ENCODE assay signal across 1 cellular context in genomic region chr7:30478349-30479228, GRCh38.
A peak's percentile ranks its signal among the peaks of the same experiment; 100 is the strongest.
TF ChIP-seq lines count a peak whose summit lies in the region.

Gene NOD1 (minus strand): TSS chr7:30478784. CDS start chr7:30456921, 21,863 bp downstream.

TF ChIP-seq in K562, 482 proteins besides CTCF, POLR2A, EP300 and RAD21 (continued from another document and continues in another):
- peak; percentile 66; the same call in 1 of the 2 replicates for TF ChIP-seq MGA (IDR thresholded peaks at IDR 0.05)
- TF ChIP-seq, protein P1, sequence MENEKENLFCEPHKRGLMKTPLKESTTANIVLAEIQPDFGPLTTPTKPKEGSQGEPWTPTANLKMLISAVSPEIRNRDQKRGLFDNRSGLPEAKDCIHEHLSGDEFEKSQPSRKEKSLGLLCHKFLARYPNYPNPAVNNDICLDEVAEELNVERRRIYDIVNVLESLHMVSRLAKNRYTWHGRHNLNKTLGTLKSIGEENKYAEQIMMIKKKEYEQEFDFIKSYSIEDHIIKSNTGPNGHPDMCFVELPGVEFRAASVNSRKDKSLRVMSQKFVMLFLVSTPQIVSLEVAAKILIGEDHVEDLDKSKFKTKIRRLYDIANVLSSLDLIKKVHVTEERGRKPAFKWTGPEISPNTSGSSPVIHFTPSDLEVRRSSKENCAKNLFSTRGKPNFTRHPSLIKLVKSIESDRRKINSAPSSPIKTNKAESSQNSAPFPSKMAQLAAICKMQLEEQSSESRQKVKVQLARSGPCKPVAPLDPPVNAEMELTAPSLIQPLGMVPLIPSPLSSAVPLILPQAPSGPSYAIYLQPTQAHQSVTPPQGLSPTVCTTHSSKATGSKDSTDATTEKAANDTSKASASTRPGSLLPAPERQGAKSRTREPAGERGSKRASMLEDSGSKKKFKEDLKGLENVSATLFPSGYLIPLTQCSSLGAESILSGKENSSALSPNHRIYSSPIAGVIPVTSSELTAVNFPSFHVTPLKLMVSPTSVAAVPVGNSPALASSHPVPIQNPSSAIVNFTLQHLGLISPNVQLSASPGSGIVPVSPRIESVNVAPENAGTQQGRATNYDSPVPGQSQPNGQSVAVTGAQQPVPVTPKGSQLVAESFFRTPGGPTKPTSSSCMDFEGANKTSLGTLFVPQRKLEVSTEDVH (IDR thresholded peaks at IDR 0.05; ENCODE audit: low read depth, partially characterized antibody): no peak
- TF ChIP-seq NR2C1 (IDR thresholded peaks at IDR 0.05): no peak
- no peak for TF ChIP-seq NR2C1 (tag; IDR thresholded peaks at IDR 0.05)
- TF ChIP-seq RBM17 (IDR thresholded peaks at IDR 0.05; ENCODE audit: borderline replicate concordance, low read depth, low read length): no peak
- no peak for TF ChIP-seq TCF7L2 (IDR thresholded peaks at IDR 0.05; ENCODE audit: low read depth, low read length)
- TF ChIP-seq POLR2AphosphoS5 (IDR thresholded peaks at IDR 0.05; ENCODE audit: control insufficient read depth, insufficient read depth, low read depth, low read length): peak; percentile 48
- TF ChIP-seq ETS1 (conservative IDR thresholded peaks at IDR 0.05; ENCODE audit: control insufficient read depth, low read depth, low read length): peak; percentile 71
- TF ChIP-seq, protein P2, sequence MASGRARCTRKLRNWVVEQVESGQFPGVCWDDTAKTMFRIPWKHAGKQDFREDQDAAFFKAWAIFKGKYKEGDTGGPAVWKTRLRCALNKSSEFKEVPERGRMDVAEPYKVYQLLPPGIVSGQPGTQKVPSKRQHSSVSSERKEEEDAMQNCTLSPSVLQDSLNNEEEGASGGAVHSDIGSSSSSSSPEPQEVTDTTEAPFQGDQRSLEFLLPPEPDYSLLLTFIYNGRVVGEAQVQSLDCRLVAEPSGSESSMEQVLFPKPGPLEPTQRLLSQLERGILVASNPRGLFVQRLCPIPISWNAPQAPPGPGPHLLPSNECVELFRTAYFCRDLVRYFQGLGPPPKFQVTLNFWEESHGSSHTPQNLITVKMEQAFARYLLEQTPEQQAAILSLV (tag; IDR thresholded peaks at IDR 0.05): no peak
- TF ChIP-seq ATF1 (CRISPR knock-in tag; IDR thresholded peaks at IDR 0.05): no peak
- peak; percentile 43 for TF ChIP-seq ATF1 (tag; IDR thresholded peaks at IDR 0.05)
- no peak for TF ChIP-seq PURB (CRISPR knock-in tag; IDR thresholded peaks at IDR 0.05; ENCODE audit: low read depth)
- TF ChIP-seq RBM14 (IDR thresholded peaks at IDR 0.05; ENCODE audit: borderline replicate concordance, insufficient read depth, low read depth, low read length): no peak
- peak; percentile 73 for TF ChIP-seq BCOR (IDR thresholded peaks at IDR 0.05)
- TF ChIP-seq GABPA (tag; conservative IDR thresholded peaks at IDR 0.05; ENCODE audit: low read depth): peak; percentile 60
- 0 out of 2 replicates have a peak, but pooled peaks have one; percentile 48 for TF ChIP-seq LCOR (CRISPR knock-in tag; IDR thresholded peaks at IDR 0.05)
- 0 out of 2 replicates have a peak, but pooled peaks have one; percentile 36 for TF ChIP-seq KLF13 (tag; IDR thresholded peaks at IDR 0.05; ENCODE audit: borderline replicate concordance, low read depth)
- no peak for TF ChIP-seq PHB (CRISPR knock-in tag; IDR thresholded peaks at IDR 0.05)
- TF ChIP-seq SRSF9 (IDR thresholded peaks at IDR 0.05; ENCODE audit: borderline replicate concordance, low read depth, low read length): no peak
- no peak for TF ChIP-seq OTX1 (CRISPR knock-in tag; IDR thresholded peaks at IDR 0.05)
- no peak for TF ChIP-seq KAT2B (IDR thresholded peaks at IDR 0.05; ENCODE audit: low read depth, low read length)
- TF ChIP-seq MTA2 (IDR thresholded peaks at IDR 0.05; ENCODE audit: low read depth): no peak
- peak; percentile 68; the same call in 1 of the 2 replicates for TF ChIP-seq BRD4 (IDR thresholded peaks at IDR 0.05)
- TF ChIP-seq MYBL2 (IDR thresholded peaks at IDR 0.05; ENCODE audit: low read depth): no peak
- no peak for TF ChIP-seq MYBL2 (CRISPR knock-in tag; IDR thresholded peaks at IDR 0.05; ENCODE audit: borderline replicate concordance)
- TF ChIP-seq ZNF431 (CRISPR knock-in tag; IDR thresholded peaks at IDR 0.05): no peak
- peak; percentile 50; the same call in 1 of the 2 replicates for TF ChIP-seq CREB3L1 (IDR thresholded peaks at IDR 0.05; ENCODE audit: borderline replicate concordance, low read depth)
- TF ChIP-seq ZNF316 (IDR thresholded peaks at IDR 0.05): 0 out of 2 replicates have a peak, but pooled peaks have one; percentile 2
- no peak for TF ChIP-seq KLF10 (CRISPR knock-in tag; IDR thresholded peaks at IDR 0.05)
- TF ChIP-seq POLR2AphosphoS2 (IDR thresholded peaks at IDR 0.05; ENCODE audit: low read length): no peak
- no peak; the same call in 1 of the 2 replicates for TF ChIP-seq CEBPG (CRISPR knock-in tag; IDR thresholded peaks at IDR 0.05)
- TF ChIP-seq CEBPG (tag; conservative IDR thresholded peaks at IDR 0.05 in 1 of 2, IDR thresholded peaks at IDR 0.05 in 1 of 2): no peak
